17 cellular contexts compared by ENCODE assay signal in genomic region chr4:46123872-46124755, GRCh38. TPM values are rescaled to one million over a fixed set of nuclear protein-coding genes. Genes with fewer than 3 reads are reported as not detected.
DNase-seq lines count a peak whose midpoint lies in the region; ATAC-seq and TF ChIP-seq lines count a peak whose summit lies in the region.
"Had no signal": no experiment of that assay in that cellular context is flagged by ENCODE, and none has a peak within 500 bp of the region (broad histone marks: within the 10 kb centered on the region; RNA-seq: fewer than 3 reads in every experiment).

GABRG1 (minus strand) TSS chr4:46124054; CDS start chr4:46123913, 141 bp downstream.

- H3F3A ChIP-seq in neural cell (ENCODE audit: insufficient read depth, low read length, poor library complexity, severe bottlenecking), result no peaks in the 10 kb centered on the region

- TF ChIP-seq POLR2A in esophagus muscularis mucosa (IDR thresholded peaks at IDR 0.05; ENCODE audit: low read depth) (no peak), transverse colon (IDR thresholded peaks at IDR 0.05) (no peak)

- no peak within 1 kb of the TSS for H3K27ac ChIP-seq in BLaER1 treated with 17β-estradiol and CSF1 and Interleukin-3, amounts not matched to agents 10 nM and 100 nM
- no peak within 1 kb of the TSS for H3K27ac ChIP-seq in esophagus muscularis mucosa (replicated peaks in 1 of 4)
- peak within 1 kb of the TSS; percentile 37 for H3K27ac ChIP-seq in neural cell (ENCODE audit: low read length)
- no peak within 1 kb of the TSS for H3K27ac ChIP-seq in transverse colon
- H3K27ac ChIP-seq: left lung, right atrium auricular region, upper lobe of left lung had no signal

- no peaks in the 10 kb centered on the region for H3K79me2 ChIP-seq in neural cell (replicated peaks; ENCODE audit: insufficient read depth, low read length)

- 9% methylated on average over 21 of the region's 23 CpGs for WGBS in esophagus muscularis mucosa
- 30 to 34% methylated on average over 14 to 23 of the region's 23 CpGs for WGBS in transverse colon (ENCODE audit: low coverage in 1 of 2), 2 donors

- TF ChIP-seq RAD21 in neural cell (conservative IDR thresholded peaks at IDR 0.05), result no peak

- DNase-seq in NCI-H2081 treated with DMSO at 0.1 percent for 48 hours (lab: John Stamatoyannopoulos, UW) (peak; percentile 26), esophagus muscularis mucosa (ENCODE audit: extremely low spot score) (no peak), transverse colon (no peak), NOMO-1 treated with dmso at 0.1 percent for 144 hours (lab: John Stamatoyannopoulos, UW; ENCODE audit: unreplicated experiment) (no peak), NCI-H2029 (lab: John Stamatoyannopoulos, UW) (no peak)
- DNase-seq: central memory CD4-positive, alpha-beta T cell; GOT3; IMR-90; left lung; SIG-M5; upper lobe of left lung had no signal

- no peaks in the 10 kb centered on the region for H3K27me3 ChIP-seq in BLaER1 treated with 17β-estradiol and CSF1 and Interleukin-3, amounts not matched to agents 10 nM and 100 nM
- H3K27me3 ChIP-seq in esophagus muscularis mucosa (peaks cover 0 to 15% (median 0%) of the 10 kb centered on the region in 4 donors), neural cell (ENCODE audit: insufficient read depth, low read depth, low read length) (peaks cover 9% of the 10 kb centered on the region), transverse colon (peaks cover 7% of the 10 kb centered on the region)
- H3K27me3 ChIP-seq: right atrium auricular region, upper lobe of left lung had no signal

- peaks cover 0 to 6% (median 2%) of the 10 kb centered on the region in 10 experiments; a peak in 3 of 20 replicates for H3K4me1 ChIP-seq in BLaER1 treated with 17β-estradiol and CSF1 and Interleukin-3, amounts not matched to agents 10 nM and 100 nM
- H3K4me1 ChIP-seq in esophagus muscularis mucosa, result peaks cover 0 to 14% (median 13%) of the 10 kb centered on the region in 4 donors
- no peaks in the 10 kb centered on the region for H3K4me1 ChIP-seq in transverse colon
- H3K4me1 ChIP-seq: left lung, right atrium auricular region had no signal

- no peak for TF ChIP-seq EP300 in esophagus muscularis mucosa (IDR thresholded peaks at IDR 0.05)
- TF ChIP-seq EP300 in neural cell (conservative IDR thresholded peaks at IDR 0.05; ENCODE audit: poor library complexity, severe bottlenecking), result no peak
- no peak for TF ChIP-seq EP300 in transverse colon (IDR thresholded peaks at IDR 0.05; ENCODE audit: low read depth)

- no peaks in the 10 kb centered on the region for H3K9me3 ChIP-seq in BLaER1 treated with 17β-estradiol and CSF1 and Interleukin-3, amounts not matched to agents 10 nM and 100 nM (replicated peaks in 1 of 11)
- H3K9me3 ChIP-seq in esophagus muscularis mucosa (no peaks in the 10 kb centered on the region), neural cell (ENCODE audit: low read length) (no peaks in the 10 kb centered on the region), transverse colon (no peaks in the 10 kb centered on the region)
- H3K9me3 ChIP-seq: left lung, right atrium auricular region, upper lobe of left lung had no signal

- H4K20me1 ChIP-seq in BLaER1 treated with 17β-estradiol and CSF1 and Interleukin-3, amounts not matched to agents 10 nM and 100 nM, result no peaks in the 10 kb centered on the region
- H4K20me1 ChIP-seq in neural cell (ENCODE audit: insufficient read depth), result no peaks in the 10 kb centered on the region

- no peak within 1 kb of the TSS for H2AFZ ChIP-seq in neural cell (ENCODE audit: low read depth, low read length)

- H3K9ac ChIP-seq in BLaER1 treated with 17β-estradiol and CSF1 and Interleukin-3, amounts not matched to agents 10 nM and 100 nM, result no peak within 1 kb of the TSS
- H3K9ac ChIP-seq in neural cell (ENCODE audit: low read length), result peak within 1 kb of the TSS; percentile 32

- no peaks in the 10 kb centered on the region for H3K9me2 ChIP-seq in neural cell (ENCODE audit: insufficient read depth, low read length)

- no peak for TF ChIP-seq CTCF in esophagus muscularis mucosa (IDR thresholded peaks at IDR 0.05)
- TF ChIP-seq CTCF in neural cell (IDR thresholded peaks at IDR 0.05; ENCODE audit: poor library complexity, severe bottlenecking), result no peak
- TF ChIP-seq CTCF in transverse colon (IDR thresholded peaks at IDR 0.05), result no peak

- in situ Hi-C loops in transverse colon (cut with MboI; ENCODE audit: low pct_ligation_motif_present in 1 of 4, low pct_unique_long_range_greater_than_20kb in 1 of 4, low sequenced_read_pairs in 3 of 4), result no loop called here

- no peak for ATAC-seq in GM21717 (IDR thresholded peaks at IDR 0.05; ENCODE audit: unreplicated experiment)
- ATAC-seq: activated CD4-positive, CD25-positive, alpha-beta regulatory T cell treated with anti-CD3 and anti-CD28 coated beads, Interleukin-2, amount 50 U/mL, for 24 hours; left lung had no signal

- H3K36me3 ChIP-seq in BLaER1 treated with 17β-estradiol and CSF1 and Interleukin-3, amounts not matched to agents 10 nM and 100 nM, result no peaks in the 10 kb centered on the region
- H3K36me3 ChIP-seq in esophagus muscularis mucosa (no peaks in the 10 kb centered on the region), neural cell (ENCODE audit: insufficient read depth, low read length) (no peaks in the 10 kb centered on the region), transverse colon (no peaks in the 10 kb centered on the region)
- H3K36me3 ChIP-seq: left lung, right atrium auricular region, upper lobe of left lung had no signal

- intact Hi-C loops in esophagus muscularis mucosa (cut with DNase I), result no loop called here
- intact Hi-C loops in transverse colon (cut with DNase I; ENCODE audit: low total_unique reads), result no loop called here

- H3K4me3 ChIP-seq in BLaER1 treated with 17β-estradiol and CSF1 and Interleukin-3, amounts not matched to agents 10 nM and 100 nM, result no peak within 1 kb of the TSS
- H3K4me3 ChIP-seq in esophagus muscularis mucosa, result peak within 1 kb of the TSS in 3 of 4 donors; percentile 12 to 36 (median 24)
- H3K4me3 ChIP-seq in neural cell (ENCODE audit: low read length), result peak within 1 kb of the TSS; percentile 66
- no peak within 1 kb of the TSS for H3K4me3 ChIP-seq in transverse colon
- H3K4me3 ChIP-seq: left lung, right atrium auricular region, upper lobe of left lung had no signal

- H3K4me2 ChIP-seq in BLaER1 treated with 17β-estradiol and CSF1 and Interleukin-3, amounts not matched to agents 10 nM and 100 nM, result peak within 1 kb of the TSS in 9 of 11 experiments; percentile 9 to 49 (median 40); a peak in 11 of 22 replicates
- H3K4me2 ChIP-seq in neural cell (ENCODE audit: low read length), result peak within 1 kb of the TSS; percentile 57

TF ChIP-seq in neural cell, 6 proteins besides CTCF, POLR2A, EP300 and RAD21:
- TF ChIP-seq REST (IDR thresholded peaks at IDR 0.05; ENCODE audit: borderline replicate concordance) (no peak), POLR2AphosphoS5 (IDR thresholded peaks at IDR 0.05) (no peak), SMC3 (conservative IDR thresholded peaks at IDR 0.05; ENCODE audit: poor library complexity) (no peak), TAF1 (IDR thresholded peaks at IDR 0.05; ENCODE audit: low read depth) (no peak), MXI1 (conservative IDR thresholded peaks at IDR 0.05; ENCODE audit: poor library complexity, severe bottlenecking) (no peak), EZH2 (IDR thresholded peaks at IDR 0.05; ENCODE audit: borderline replicate concordance, insufficient read depth, low read length, poor library complexity, severe bottlenecking) (no peak)

RNA-seq across cellular contexts. Expression of gene GABRG1, which starts in this region (rescaled TPM):
- under 1 TPM in 1 of 4 donors, not detected in 3; under 0.01 TPM for total RNA-seq in esophagus muscularis mucosa
- 0.22 and 0.81 TPM in 2 replicates for polyA plus RNA-seq in neural cell
- polyA minus RNA-seq in neural cell, result 0.97 and 1.0 TPM in 2 replicates
- not detected for total RNA-seq in transverse colon
- total RNA-seq: IMR-90, left lung, right atrium auricular region, upper lobe of left lung had no signal
- polyA plus RNA-seq: BJ, IMR-90 had no signal

Comparison
In these comparisons a context has a peak if more than half of its experiments do, and no peak if none do; other contexts are left out.
1. H3K4me3 ChIP-seq: peak in esophagus muscularis mucosa (3 of 4) and neural cell (single experiment); none in BLaER1 treated with 17β-estradiol and CSF1 and Interleukin-3, amounts not matched to agents 10 nM and 100 nM (0 of 10) and transverse colon (0 of 4).